Comparison of ENCODE assay signal across 3 cellular contexts in genomic region chr10:99528256-99528866, GRCh38.
TF ChIP-seq lines count a peak whose summit lies in the region.

No MANE protein-coding gene starts in this region.

TF ChIP-seq in A549, 52 proteins besides CTCF, POLR2A, EP300 and RAD21:
- TF ChIP-seq HDAC2 (IDR thresholded peaks at IDR 0.05) (no peak), HEYL (CRISPR knock-in tag; IDR thresholded peaks at IDR 0.05) (no peak), RFX5 (IDR thresholded peaks at IDR 0.05) (no peak), ZSCAN20 (CRISPR knock-in tag; IDR thresholded peaks at IDR 0.05) (no peak), SREBF2 (IDR thresholded peaks at IDR 0.05) (no peak), CBX2 (IDR thresholded peaks at IDR 0.05; ENCODE audit: borderline replicate concordance, low read depth) (no peak), KDM1A (IDR thresholded peaks at IDR 0.05; ENCODE audit: low read depth) (no peak), FOSB (CRISPR knock-in tag; IDR thresholded peaks at IDR 0.05) (no peak), RNF2 (IDR thresholded peaks at IDR 0.05; ENCODE audit: borderline replicate concordance, low read depth) (no peak), HOXB13 (CRISPR knock-in tag; IDR thresholded peaks at IDR 0.05; ENCODE audit: low read depth) (no peak), ESRRA (IDR thresholded peaks at IDR 0.05; ENCODE audit: borderline replicate concordance, low read length) (no peak), ZFP36 (IDR thresholded peaks at IDR 0.05; ENCODE audit: borderline replicate concordance, partially characterized antibody) (no peak), HOXB5 (CRISPR knock-in tag; IDR thresholded peaks at IDR 0.05) (no peak)
- TF ChIP-seq, protein P1, sequence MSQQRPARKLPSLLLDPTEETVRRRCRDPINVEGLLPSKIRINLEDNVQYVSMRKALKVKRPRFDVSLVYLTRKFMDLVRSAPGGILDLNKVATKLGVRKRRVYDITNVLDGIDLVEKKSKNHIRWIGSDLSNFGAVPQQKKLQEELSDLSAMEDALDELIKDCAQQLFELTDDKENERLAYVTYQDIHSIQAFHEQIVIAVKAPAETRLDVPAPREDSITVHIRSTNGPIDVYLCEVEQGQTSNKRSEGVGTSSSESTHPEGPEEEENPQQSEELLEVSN (IDR thresholded peaks at IDR 0.05; ENCODE audit: borderline replicate concordance, low read depth) = no peak
- TF ChIP-seq, protein P2, sequence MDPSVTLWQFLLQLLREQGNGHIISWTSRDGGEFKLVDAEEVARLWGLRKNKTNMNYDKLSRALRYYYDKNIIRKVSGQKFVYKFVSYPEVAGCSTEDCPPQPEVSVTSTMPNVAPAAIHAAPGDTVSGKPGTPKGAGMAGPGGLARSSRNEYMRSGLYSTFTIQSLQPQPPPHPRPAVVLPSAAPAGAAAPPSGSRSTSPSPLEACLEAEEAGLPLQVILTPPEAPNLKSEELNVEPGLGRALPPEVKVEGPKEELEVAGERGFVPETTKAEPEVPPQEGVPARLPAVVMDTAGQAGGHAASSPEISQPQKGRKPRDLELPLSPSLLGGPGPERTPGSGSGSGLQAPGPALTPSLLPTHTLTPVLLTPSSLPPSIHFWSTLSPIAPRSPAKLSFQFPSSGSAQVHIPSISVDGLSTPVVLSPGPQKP (IDR thresholded peaks at IDR 0.05; ENCODE audit: low read depth, low read length) = no peak

TF ChIP-seq in H1, 55 proteins besides CTCF, POLR2A, EP300 and RAD21:
- TF ChIP-seq YY1 (IDR thresholded peaks at IDR 0.05; ENCODE audit: low read depth, low read length) = no peak
- TF ChIP-seq EZH2 (IDR thresholded peaks at IDR 0.05; ENCODE audit: low read depth, low read length, severe bottlenecking) = no peak
- TF ChIP-seq, protein P3, sequence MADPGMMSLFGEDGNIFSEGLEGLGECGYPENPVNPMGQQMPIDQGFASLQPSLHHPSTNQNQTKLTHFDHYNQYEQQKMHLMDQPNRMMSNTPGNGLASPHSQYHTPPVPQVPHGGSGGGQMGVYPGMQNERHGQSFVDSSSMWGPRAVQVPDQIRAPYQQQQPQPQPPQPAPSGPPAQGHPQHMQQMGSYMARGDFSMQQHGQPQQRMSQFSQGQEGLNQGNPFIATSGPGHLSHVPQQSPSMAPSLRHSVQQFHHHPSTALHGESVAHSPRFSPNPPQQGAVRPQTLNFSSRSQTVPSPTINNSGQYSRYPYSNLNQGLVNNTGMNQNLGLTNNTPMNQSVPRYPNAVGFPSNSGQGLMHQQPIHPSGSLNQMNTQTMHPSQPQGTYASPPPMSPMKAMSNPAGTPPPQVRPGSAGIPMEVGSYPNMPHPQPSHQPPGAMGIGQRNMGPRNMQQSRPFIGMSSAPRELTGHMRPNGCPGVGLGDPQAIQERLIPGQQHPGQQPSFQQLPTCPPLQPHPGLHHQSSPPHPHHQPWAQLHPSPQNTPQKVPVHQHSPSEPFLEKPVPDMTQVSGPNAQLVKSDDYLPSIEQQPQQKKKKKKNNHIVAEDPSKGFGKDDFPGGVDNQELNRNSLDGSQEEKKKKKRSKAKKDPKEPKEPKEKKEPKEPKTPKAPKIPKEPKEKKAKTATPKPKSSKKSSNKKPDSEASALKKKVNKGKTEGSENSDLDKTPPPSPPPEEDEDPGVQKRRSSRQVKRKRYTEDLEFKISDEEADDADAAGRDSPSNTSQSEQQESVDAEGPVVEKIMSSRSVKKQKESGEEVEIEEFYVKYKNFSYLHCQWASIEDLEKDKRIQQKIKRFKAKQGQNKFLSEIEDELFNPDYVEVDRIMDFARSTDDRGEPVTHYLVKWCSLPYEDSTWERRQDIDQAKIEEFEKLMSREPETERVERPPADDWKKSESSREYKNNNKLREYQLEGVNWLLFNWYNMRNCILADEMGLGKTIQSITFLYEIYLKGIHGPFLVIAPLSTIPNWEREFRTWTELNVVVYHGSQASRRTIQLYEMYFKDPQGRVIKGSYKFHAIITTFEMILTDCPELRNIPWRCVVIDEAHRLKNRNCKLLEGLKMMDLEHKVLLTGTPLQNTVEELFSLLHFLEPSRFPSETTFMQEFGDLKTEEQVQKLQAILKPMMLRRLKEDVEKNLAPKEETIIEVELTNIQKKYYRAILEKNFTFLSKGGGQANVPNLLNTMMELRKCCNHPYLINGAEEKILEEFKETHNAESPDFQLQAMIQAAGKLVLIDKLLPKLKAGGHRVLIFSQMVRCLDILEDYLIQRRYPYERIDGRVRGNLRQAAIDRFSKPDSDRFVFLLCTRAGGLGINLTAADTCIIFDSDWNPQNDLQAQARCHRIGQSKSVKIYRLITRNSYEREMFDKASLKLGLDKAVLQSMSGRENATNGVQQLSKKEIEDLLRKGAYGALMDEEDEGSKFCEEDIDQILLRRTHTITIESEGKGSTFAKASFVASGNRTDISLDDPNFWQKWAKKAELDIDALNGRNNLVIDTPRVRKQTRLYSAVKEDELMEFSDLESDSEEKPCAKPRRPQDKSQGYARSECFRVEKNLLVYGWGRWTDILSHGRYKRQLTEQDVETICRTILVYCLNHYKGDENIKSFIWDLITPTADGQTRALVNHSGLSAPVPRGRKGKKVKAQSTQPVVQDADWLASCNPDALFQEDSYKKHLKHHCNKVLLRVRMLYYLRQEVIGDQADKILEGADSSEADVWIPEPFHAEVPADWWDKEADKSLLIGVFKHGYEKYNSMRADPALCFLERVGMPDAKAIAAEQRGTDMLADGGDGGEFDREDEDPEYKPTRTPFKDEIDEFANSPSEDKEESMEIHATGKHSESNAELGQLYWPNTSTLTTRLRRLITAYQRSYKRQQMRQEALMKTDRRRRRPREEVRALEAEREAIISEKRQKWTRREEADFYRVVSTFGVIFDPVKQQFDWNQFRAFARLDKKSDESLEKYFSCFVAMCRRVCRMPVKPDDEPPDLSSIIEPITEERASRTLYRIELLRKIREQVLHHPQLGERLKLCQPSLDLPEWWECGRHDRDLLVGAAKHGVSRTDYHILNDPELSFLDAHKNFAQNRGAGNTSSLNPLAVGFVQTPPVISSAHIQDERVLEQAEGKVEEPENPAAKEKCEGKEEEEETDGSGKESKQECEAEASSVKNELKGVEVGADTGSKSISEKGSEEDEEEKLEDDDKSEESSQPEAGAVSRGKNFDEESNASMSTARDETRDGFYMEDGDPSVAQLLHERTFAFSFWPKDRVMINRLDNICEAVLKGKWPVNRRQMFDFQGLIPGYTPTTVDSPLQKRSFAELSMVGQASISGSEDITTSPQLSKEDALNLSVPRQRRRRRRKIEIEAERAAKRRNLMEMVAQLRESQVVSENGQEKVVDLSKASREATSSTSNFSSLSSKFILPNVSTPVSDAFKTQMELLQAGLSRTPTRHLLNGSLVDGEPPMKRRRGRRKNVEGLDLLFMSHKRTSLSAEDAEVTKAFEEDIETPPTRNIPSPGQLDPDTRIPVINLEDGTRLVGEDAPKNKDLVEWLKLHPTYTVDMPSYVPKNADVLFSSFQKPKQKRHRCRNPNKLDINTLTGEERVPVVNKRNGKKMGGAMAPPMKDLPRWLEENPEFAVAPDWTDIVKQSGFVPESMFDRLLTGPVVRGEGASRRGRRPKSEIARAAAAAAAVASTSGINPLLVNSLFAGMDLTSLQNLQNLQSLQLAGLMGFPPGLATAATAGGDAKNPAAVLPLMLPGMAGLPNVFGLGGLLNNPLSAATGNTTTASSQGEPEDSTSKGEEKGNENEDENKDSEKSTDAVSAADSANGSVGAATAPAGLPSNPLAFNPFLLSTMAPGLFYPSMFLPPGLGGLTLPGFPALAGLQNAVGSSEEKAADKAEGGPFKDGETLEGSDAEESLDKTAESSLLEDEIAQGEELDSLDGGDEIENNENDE (IDR thresholded peaks at IDR 0.05; ENCODE audit: insufficient replicate concordance, low read length) = no peak
- peak; percentile 19; the same call in 1 of the 2 replicates for TF ChIP-seq TCF12 (IDR thresholded peaks at IDR 0.05; ENCODE audit: low read depth, low read length)
- no peak for TF ChIP-seq TBP (IDR thresholded peaks at IDR 0.05; ENCODE audit: low read depth, low read length)
- TF ChIP-seq TAF1 (IDR thresholded peaks at IDR 0.05; ENCODE audit: low read depth, low read length) = no peak
- no peak for TF ChIP-seq JUN (IDR thresholded peaks at IDR 0.05; ENCODE audit: low read depth, low read length)
- no peak for TF ChIP-seq CHD1 (IDR thresholded peaks at IDR 0.05; ENCODE audit: low read depth, low read length)
- peak; percentile 24 for TF ChIP-seq RNF2 (IDR thresholded peaks at IDR 0.05; ENCODE audit: borderline replicate concordance, low read depth, low read length, missing control alignments, poor library complexity, severe bottlenecking)
- no peak for TF ChIP-seq SRF (IDR thresholded peaks at IDR 0.05; ENCODE audit: low read depth, low read length)

TF ChIP-seq in neural cell, 6 proteins besides CTCF, POLR2A, EP300 and RAD21:
- TF ChIP-seq SMC3 (conservative IDR thresholded peaks at IDR 0.05; ENCODE audit: poor library complexity) (no peak), POLR2AphosphoS5 (IDR thresholded peaks at IDR 0.05) (peak; percentile 57), MXI1 (conservative IDR thresholded peaks at IDR 0.05; ENCODE audit: poor library complexity, severe bottlenecking) (no peak)
